ENCODE assay signal across 20 cellular contexts in genomic region chr13:106602178-106602577, GRCh38. TPM values are rescaled to one million over a fixed set of nuclear protein-coding genes. Genes with fewer than 3 reads are reported as not detected.
DNase-seq lines count a peak whose midpoint lies in the region; ATAC-seq and TF ChIP-seq lines count a peak whose summit lies in the region.
"Had no signal": no experiment of that assay in that cellular context is flagged by ENCODE, and none has a peak within 500 bp of the region (broad histone marks: within the 10 kb centered on the region; RNA-seq: fewer than 3 reads in every experiment).

No MANE protein-coding gene starts in this region.

- ATAC-seq in body of pancreas, result peak; percentile 42

- DNase-seq in DMS 273 (lab: John Stamatoyannopoulos, UW; ENCODE audit: unreplicated experiment) (peak; percentile 21), DMS 273 treated with DMSO at 0.1 percent for 48 hours (lab: John Stamatoyannopoulos, UW) (no peak), NCI-H2081 treated with DMSO at 0.1 percent for 48 hours (lab: John Stamatoyannopoulos, UW) (peak; percentile 29), body of pancreas (peak in 3 of 4 donors; percentile 41 to 49 (median 42)), thyroid gland (peak; percentile 56 to 70), LoVo (ENCODE audit: low spot score) (no peak), glomerular visceral epithelial cell (ENCODE audit: extremely low spot score) (no peak)
- no peak for DNase-seq in activated T-cell treated with anti-CD3 and anti-CD28 coated beads, Interleukin-2, amount 50 U/mL, for 24 hours
- DNase-seq: activated CD4-positive, alpha-beta T cell treated with anti-CD3 and anti-CD28 coated beads, Interleukin-2, amount 50 U/mL, for 4 hours; amygdala; hippocampal formation; islet precursor cell; nephron progenitor cell; stimulated activated CD8-positive, alpha-beta memory T cell treated with anti-CD3 and anti-CD28 coated beads, Interleukin-4, amount 100 ng/mL, for 48 hours; substantia nigra; WERI-Rb-1 had no signal

- 36 to 55% methylated on average over 3 of the region's 3 CpGs for WGBS in body of pancreas, 2 donors
- WGBS in thyroid gland, 2 donors, result 35 to 53% methylated on average over 3 of the region's 3 CpGs

- H3K9me3 Mint-ChIP-seq in activated T-cell treated with anti-CD3 and anti-CD28 coated beads, Interleukin-2, amount 50 U/mL, for 24 hours, result peaks cover 2% of the 10 kb centered on the region
- H3K9me3 Mint-ChIP-seq: central memory CD8-positive, alpha-beta T cell had no signal

- H3K4me1 ChIP-seq in body of pancreas, result peaks cover 5% of the 10 kb centered on the region
- peaks cover 11 to 14% of the 10 kb centered on the region in 2 donors for H3K4me1 ChIP-seq in thyroid gland

- H3K4me3 ChIP-seq in body of pancreas (no peak overlapping the region), thyroid gland (replicated peaks in 1 of 3) (no peak overlapping the region)
- H3K4me3 ChIP-seq: smooth muscle cell had no signal

- no peak overlapping the region for H3K27ac Mint-ChIP-seq in activated T-cell treated with anti-CD3 and anti-CD28 coated beads, Interleukin-2, amount 50 U/mL, for 24 hours
- H3K27ac Mint-ChIP-seq: nephron progenitor cell; T-helper 1 cell treated with Interleukin-12 subunit alpha and Interleukin-12 subunit beta and Interleukin-4 antibody, amounts not matched to agents 30 μg/mL and 1 μg/mL, for 36 hours had no signal

- intact Hi-C loops in body of pancreas (cut with DNase I) (no loop called here), thyroid gland (cut with DNase I) (no loop called here)

- H3K27ac ChIP-seq in body of pancreas, result no peak overlapping the region
- H3K27ac ChIP-seq in thyroid gland, result no peak overlapping the region
- H3K27ac ChIP-seq: 22Rv1, WERI-Rb-1 had no signal

- H3K27me3 Mint-ChIP-seq in activated T-cell treated with anti-CD3 and anti-CD28 coated beads, Interleukin-2, amount 50 U/mL, for 24 hours, result peaks cover 19% of the 10 kb centered on the region

- H3K4me1 Mint-ChIP-seq in activated T-cell treated with anti-CD3 and anti-CD28 coated beads, Interleukin-2, amount 50 U/mL, for 24 hours (ENCODE audit: low read depth), result peaks cover 21% of the 10 kb centered on the region

- H3K9me3 ChIP-seq in body of pancreas (no peaks in the 10 kb centered on the region), thyroid gland (no peaks in the 10 kb centered on the region)

- H3K36me3 Mint-ChIP-seq in activated T-cell treated with anti-CD3 and anti-CD28 coated beads, Interleukin-2, amount 50 U/mL, for 24 hours (ENCODE audit: low read depth), result no peaks in the 10 kb centered on the region

- no peak overlapping the region for H3K4me3 Mint-ChIP-seq in activated T-cell treated with anti-CD3 and anti-CD28 coated beads, Interleukin-2, amount 50 U/mL, for 24 hours
- H3K4me3 Mint-ChIP-seq: central memory CD8-positive, alpha-beta T cell; nephron progenitor cell; T-helper 1 cell treated with Interleukin-12 subunit alpha and Interleukin-12 subunit beta and Interleukin-4 antibody, amounts not matched to agents 30 μg/mL and 1 μg/mL, for 36 hours had no signal

- no peak for TF ChIP-seq POLR2A in body of pancreas (IDR thresholded peaks at IDR 0.05)
- no peak for TF ChIP-seq POLR2A in thyroid gland (IDR thresholded peaks at IDR 0.05)

- H3K36me3 ChIP-seq in body of pancreas (replicated peaks in 1 of 2; ENCODE audit: insufficient read depth in 1 of 2, low read depth in 2 of 2) (no peaks in the 10 kb centered on the region), thyroid gland (no peaks in the 10 kb centered on the region)
- H3K36me3 ChIP-seq: WERI-Rb-1 had no signal

- no peak for TF ChIP-seq CTCF in body of pancreas (IDR thresholded peaks at IDR 0.05)
- TF ChIP-seq CTCF in thyroid gland (IDR thresholded peaks at IDR 0.05), result no peak

- H3K27me3 ChIP-seq in body of pancreas (no peaks in the 10 kb centered on the region), thyroid gland (no peaks in the 10 kb centered on the region)

RNA-seq across cellular contexts. Expression of gene ARGLU1, which starts 34.2 kb away (rescaled TPM):
- 10 to 100 TPM; 76.8 to 86.9 TPM for total RNA-seq in body of pancreas
- total RNA-seq in thyroid gland, result 100 to 1,000 TPM in 3 of 4 donors, 10 to 100 TPM in 1; 73.9 to 165 (median 119) TPM

Comparison
In these comparisons a context has a peak if more than half of its experiments do, and no peak if none do; other contexts are left out.
1. DNase-seq: peak in DMS 273 (single experiment), NCI-H2081 treated with DMSO at 0.1 percent for 48 hours (single experiment), body of pancreas (3 of 4) and thyroid gland (2 of 2); none in DMS 273 treated with DMSO at 0.1 percent for 48 hours (single experiment), LoVo (single experiment), glomerular visceral epithelial cell (single experiment) and activated T-cell treated with anti-CD3 and anti-CD28 coated beads, Interleukin-2, amount 50 U/mL, for 24 hours (single experiment).